26 cellular contexts compared by ENCODE assay signal in the genomic region with DNA sequence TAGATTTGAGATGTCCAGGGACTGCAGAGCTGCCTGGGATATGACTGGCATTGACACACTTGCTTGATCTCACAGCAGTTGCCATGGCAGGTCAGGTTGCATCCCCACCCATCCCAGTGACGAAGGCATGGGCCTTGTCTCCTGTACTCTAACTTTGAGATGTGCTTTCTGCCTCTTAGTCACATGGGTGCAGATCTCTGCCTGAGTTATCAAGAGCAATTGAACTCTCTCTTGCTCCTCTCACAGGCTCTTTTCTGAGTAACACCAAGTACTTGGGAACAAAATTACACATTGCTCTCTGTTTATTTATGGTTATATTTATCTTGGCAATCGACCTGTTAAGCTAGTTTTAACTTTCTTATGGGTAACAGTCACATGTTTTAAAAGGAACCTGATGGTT.
A peak's percentile ranks its signal among the peaks of the same experiment; 100 is the strongest.
DNase-seq lines count a peak whose midpoint lies in the region; ATAC-seq and TF ChIP-seq lines count a peak whose summit lies in the region.
"Had no signal": no experiment of that assay in that cellular context is flagged by ENCODE, and none has a peak within 500 bp of the region (broad histone marks: within the 10 kb centered on the region; RNA-seq: fewer than 3 reads in every experiment).

No MANE protein-coding gene starts in this region.

- ATAC-seq in left lung: peak; percentile 95
- ATAC-seq in HG02678 (IDR thresholded peaks at IDR 0.05; ENCODE audit: unreplicated experiment): no peak
- ATAC-seq in HG03045 (IDR thresholded peaks at IDR 0.05; ENCODE audit: unreplicated experiment): no peak
- ATAC-seq: activated CD8-positive, alpha-beta T cell treated with anti-CD3 and anti-CD28 coated beads for 36 hours had no signal

- H3K27me3 ChIP-seq in left lung: no peaks in the 10 kb centered on the region
- H3K27me3 ChIP-seq in BE2C: no peaks in the 10 kb centered on the region
- H3K27me3 ChIP-seq: BLaER1, neural progenitor cell, SJSA1 had no signal

- H3K9me3 ChIP-seq in left lung: no peaks in the 10 kb centered on the region
- H3K9me3 ChIP-seq in BE2C: no peaks in the 10 kb centered on the region
- H3K9me3 ChIP-seq: SJSA1 had no signal

- intact Hi-C loops in left lung (cut with DNase I): no loop called here

- H3K27ac ChIP-seq in left lung: no peak overlapping the region
- H3K27ac ChIP-seq: BLaER1, HL-60, neural progenitor cell, SJSA1 had no signal

- DNase-seq in SIG-M5 treated with dmso at 0.1 percent for 504 hours (lab: John Stamatoyannopoulos, UW; ENCODE audit: unreplicated experiment): peak; percentile 18
- DNase-seq in SIG-M5 (lab: John Stamatoyannopoulos, UW): no peak
- DNase-seq in fibroblast of peridontal ligament (ENCODE audit: extremely low read depth): peak; percentile 29
- peak in 1 of 2 donors; percentile 76 for DNase-seq in left lung
- no peak for DNase-seq in BE2C
- DNase-seq in T-helper 9 cell: no peak
- DNase-seq: activated CD4-positive, alpha-beta T cell treated with anti-CD3 and anti-CD28 coated beads for 1 hour; activated CD8-positive, alpha-beta T cell treated with anti-CD3 and anti-CD28 coated beads for 36 hours; activated gamma-delta T cell; Caco-2; effector CD8-positive, alpha-beta T cell; foreskin melanocyte; HCEC 1CT; mammary epithelial cell; NCI-H1048; NCI-H187; NCI-H2227 treated with DMSO at 0.1 percent for 48 hours; NCI-H748 treated with DMSO at 0.1 percent for 48 hours; T-helper 1 cell; trophoblast cell had no signal

- no peak for TF ChIP-seq CTCF in left lung (IDR thresholded peaks at IDR 0.05)
- TF ChIP-seq CTCF in BE2C (IDR thresholded peaks at IDR 0.05; ENCODE audit: low read depth, low read length): no peak

- H3K36me3 ChIP-seq in left lung (no peaks in the 10 kb centered on the region), BE2C (no peaks in the 10 kb centered on the region)
- H3K36me3 ChIP-seq: BLaER1, neural progenitor cell, SJSA1 had no signal

- H3K4me3 ChIP-seq in left lung: no peak overlapping the region
- H3K4me3 ChIP-seq in BE2C (ENCODE audit: low read depth, low read length): no peak overlapping the region
- H3K4me3 ChIP-seq: BLaER1, neural progenitor cell, SJSA1 had no signal

- no peaks in the 10 kb centered on the region for H3K4me1 ChIP-seq in left lung
- H3K4me1 ChIP-seq in BE2C: no peaks in the 10 kb centered on the region
- H3K4me1 ChIP-seq: Caco-2, neural progenitor cell, SJSA1 had no signal

Comparison
In these comparisons a context has a peak if more than half of its experiments do, and no peak if none do; other contexts are left out.
1. DNase-seq: peak in SIG-M5 treated with dmso at 0.1 percent for 504 hours (single experiment) and fibroblast of peridontal ligament (single experiment); none in SIG-M5 (single experiment), BE2C (single experiment) and T-helper 9 cell (single experiment).